In genomic region chr2:211899871-211900482, GRCh38 we compare ENCODE assay signal across 15 cellular contexts.
DNase-seq lines count a peak whose midpoint lies in the region; ATAC-seq and TF ChIP-seq lines count a peak whose summit lies in the region.
"Had no signal": no experiment of that assay in that cellular context is flagged by ENCODE, and none has a peak within 500 bp of the region (broad histone marks: within the 10 kb centered on the region; RNA-seq: fewer than 3 reads in every experiment).

No MANE protein-coding gene starts in this region.

- H3K36me3 ChIP-seq in cardiac muscle cell (no peaks in the 10 kb centered on the region), trophoblast cell (ENCODE audit: control insufficient read depth in 1 of 2, insufficient read depth in 2 of 2, low read length in 2 of 2) (no peaks in the 10 kb centered on the region)
- H3K36me3 ChIP-seq: ovary had no signal

- no peak overlapping the region for H3K23ac ChIP-seq in trophoblast cell (ENCODE audit: low read length)

- CTCF ChIA-PET in HEK293T (lab: Yijun Ruan, JAX), result no interaction called here

- DNase-seq in HEK293T (ENCODE audit: extremely low spot score), result peak; percentile 4
- peak; percentile 89 for DNase-seq in NCI-H69 (lab: John Stamatoyannopoulos, UW)
- DNase-seq in cardiac muscle cell (ENCODE audit: low read depth in 1 of 2, low spot score in 1 of 2), result peak in 1 of 2 donors; percentile 45
- peak; percentile 0 to 1 for DNase-seq in trophoblast cell
- DNase-seq in Kasumi-1 (lab: John Stamatoyannopoulos, UW), result no peak
- no peak for DNase-seq in activated CD4-positive, alpha-beta T cell treated with anti-CD3 and anti-CD28 coated beads for 4 hours
- no peak for DNase-seq in NCI-H187 treated with DMSO at 0.1 percent for 48 hours (lab: John Stamatoyannopoulos, UW)
- DNase-seq: activated CD4-positive, alpha-beta memory T cell treated with anti-CD3 and anti-CD28 coated beads for 36 hours; amygdala; DND-41; midbrain; ovary; SK-N-SH had no signal

- peaks cover 27% of the 10 kb centered on the region for H3K4me1 ChIP-seq in cardiac muscle cell (ENCODE audit: low read depth)
- no peaks in the 10 kb centered on the region for H3K4me1 ChIP-seq in trophoblast cell (ENCODE audit: control insufficient read depth in 1 of 2, insufficient read depth in 2 of 2, low read length in 2 of 2)

- no peak for ATAC-seq in GM19452 (IDR thresholded peaks at IDR 0.05; ENCODE audit: unreplicated experiment)
- ATAC-seq: activated T-helper 17 cell treated with anti-CD3 and anti-CD28 coated beads, Interleukin-2, amount 50 U/mL, for 72 hours had no signal

- no peak overlapping the region for H3K4me2 ChIP-seq in trophoblast cell (ENCODE audit: low read length)
- H3K4me2 ChIP-seq: SK-N-SH had no signal

- peak overlapping the region; percentile 69 for H3K27ac ChIP-seq in cardiac muscle cell
- no peak overlapping the region for H3K27ac ChIP-seq in trophoblast cell (ENCODE audit: low read depth, low read length)
- H3K27ac ChIP-seq: ovary had no signal

- H3K27me3 ChIP-seq in cardiac muscle cell (no peaks in the 10 kb centered on the region), trophoblast cell (ENCODE audit: insufficient read depth, low read length) (no peaks in the 10 kb centered on the region)
- H3K27me3 ChIP-seq: ovary had no signal

- H3K4me3 ChIP-seq in cardiac muscle cell, result no peak overlapping the region
- H3K4me3 ChIP-seq in trophoblast cell (ENCODE audit: low read depth, low read length), result no peak overlapping the region
- H3K4me3 ChIP-seq: ovary had no signal

- no peak overlapping the region for H3K4ac ChIP-seq in trophoblast cell (ENCODE audit: low read depth, low read length)

- no peaks in the 10 kb centered on the region for H3K79me2 ChIP-seq in trophoblast cell (ENCODE audit: control insufficient read depth, insufficient read depth, low read length, poor library complexity)

- no peak overlapping the region for H4K12ac ChIP-seq in trophoblast cell (ENCODE audit: low read depth, low read length)

- no peak for TF ChIP-seq CTCF in cardiac muscle cell (IDR thresholded peaks at IDR 0.05; ENCODE audit: low read depth, low read length)

- H2BK12ac ChIP-seq in trophoblast cell (ENCODE audit: low read length), result no peak overlapping the region

- H2AK5ac ChIP-seq in trophoblast cell (ENCODE audit: low read length), result no peak overlapping the region

- no peaks in the 10 kb centered on the region for H3K9me3 ChIP-seq in cardiac muscle cell (ENCODE audit: low read depth)
- H3K9me3 ChIP-seq in trophoblast cell (ENCODE audit: insufficient read depth, low read depth, low read length), result no peaks in the 10 kb centered on the region
- H3K9me3 ChIP-seq: ovary, SK-N-SH had no signal

- H2BK120ac ChIP-seq in trophoblast cell (ENCODE audit: insufficient read depth, low read length, poor library complexity), result no peak overlapping the region

- no peak overlapping the region for H4K8ac ChIP-seq in trophoblast cell (ENCODE audit: low read depth, low read length)

- H3K14ac ChIP-seq in trophoblast cell (ENCODE audit: low read length), result no peak overlapping the region

- H3K18ac ChIP-seq in trophoblast cell (ENCODE audit: low read length), result no peak overlapping the region

- H3K9ac ChIP-seq in trophoblast cell (ENCODE audit: low read length), result no peak overlapping the region
- H3K9ac ChIP-seq: SK-N-SH had no signal

- H3K79me1 ChIP-seq in trophoblast cell (ENCODE audit: low read length), result no peaks in the 10 kb centered on the region

- WGBS in trophoblast cell (ENCODE audit: extremely low coverage, insufficient coverage, insufficient read length), result no CpG with 5 or more reads among the region's 6 CpGs

- no peak overlapping the region for H2BK5ac ChIP-seq in trophoblast cell (ENCODE audit: low read depth, low read length, poor library complexity)

- POLR2A ChIA-PET in HEK293T (lab: Yijun Ruan, JAX), result no interaction called here

- no peak overlapping the region for H2AFZ ChIP-seq in trophoblast cell (ENCODE audit: insufficient read depth, low read length, poor library complexity)

- no peak overlapping the region for H4K91ac ChIP-seq in trophoblast cell (ENCODE audit: low read depth, low read length)

TF ChIP-seq in HEK293T, 16 proteins besides CTCF, POLR2A, EP300 and RAD21:
- TF ChIP-seq CTBP1 (IDR thresholded peaks at IDR 0.05; ENCODE audit: borderline replicate concordance) (no peak), SUZ12 (IDR thresholded peaks at IDR 0.05) (no peak), TARDBP (IDR thresholded peaks at IDR 0.05) (no peak), BHLHE40 (IDR thresholded peaks at IDR 0.05; ENCODE audit: borderline replicate concordance) (no peak), FOXA1 (IDR thresholded peaks at IDR 0.05) (no peak), ELF4 (IDR thresholded peaks at IDR 0.05) (no peak)

Comparison
In these comparisons a context has a peak if more than half of its experiments do, and no peak if none do; other contexts are left out.
1. DNase-seq: peak in HEK293T (single experiment), NCI-H69 (single experiment) and trophoblast cell (2 of 2); none in Kasumi-1 (0 of 2), activated CD4-positive, alpha-beta T cell treated with anti-CD3 and anti-CD28 coated beads for 4 hours (0 of 2) and NCI-H187 treated with DMSO at 0.1 percent for 48 hours (single experiment).